8 cellular contexts compared by ENCODE assay signal in the genomic region with DNA sequence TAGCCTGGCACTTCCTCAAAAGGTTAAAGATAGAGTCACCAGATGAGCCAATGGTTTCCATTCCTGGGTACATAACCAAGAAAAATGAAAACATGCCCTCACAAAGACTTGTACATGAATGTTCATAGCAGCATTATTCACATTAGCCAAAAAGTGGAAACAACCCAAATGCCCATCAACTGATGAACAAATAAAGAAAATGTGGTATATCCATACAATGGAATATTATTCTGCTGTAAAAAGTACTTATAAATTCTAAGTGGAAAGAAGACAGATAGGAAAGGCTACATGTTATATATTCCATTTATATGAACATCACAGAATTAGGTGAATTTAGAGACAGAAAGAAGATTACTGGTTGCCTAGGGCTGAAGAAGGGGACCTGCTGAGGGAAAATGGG. TPM values are rescaled to one million over a fixed set of nuclear protein-coding genes. Genes with fewer than 3 reads are reported as not detected.
"Had no signal": no experiment of that assay in that cellular context is flagged by ENCODE, and none has a peak within 500 bp of the region (broad histone marks: within the 10 kb centered on the region; RNA-seq: fewer than 3 reads in every experiment).

No MANE protein-coding gene starts in this region.

- ATAC-seq: GM12878 had no signal

- DNase-seq: GDM1, GF-D8 had no signal

- FAIRE-seq: GM12878, GM12891, GM12892, GM18507, GM19239 had no signal

- H3K4me3 ChIP-seq: GM12878 had no signal

RNA-seq across cellular contexts. Expression of a gene that starts 32.9 kb away (rescaled TPM):
- total RNA-seq: G401, GM12878 had no signal
